24 cellular contexts compared by ENCODE assay signal in genomic region chr19:50293263-50294004, GRCh38. TPM values are rescaled to one million over a fixed set of nuclear protein-coding genes. Genes with fewer than 3 reads are reported as not detected.
"Had no signal": no experiment of that assay in that cellular context is flagged by ENCODE, and none has a peak within 500 bp of the region (broad histone marks: within the 10 kb centered on the region; RNA-seq: fewer than 3 reads in every experiment).

No MANE protein-coding gene starts in this region.

- DNase-seq: activated CD4-positive, alpha-beta memory T cell treated with anti-CD3 and anti-CD28 coated beads for 36 hours; activated CD4-positive, alpha-beta T cell treated with anti-CD3 and anti-CD28 coated beads, Interleukin-2, amount 10 ng/mL, durations not matched to agents 7 days and 5 days; activated CD4-positive, CD25-positive, alpha-beta regulatory T cell; activated CD8-positive, alpha-beta memory T cell treated with anti-CD3 and anti-CD28 coated beads for 24 hours; activated gamma-delta T cell; activated naive CD4-positive, alpha-beta T cell treated with anti-CD3 and anti-CD28 coated beads for 36 hours; activated T-cell treated with anti-CD3 and anti-CD28 coated beads, Interleukin-2, amount 50 U/mL, for 4 hours; amygdala; Karpas-422; MM.1S; NCI-H1105 treated with DMSO at 0.1 percent for 48 hours; NCI-H1436 treated with DMSO at 0.1 percent for 48 hours; NCI-H187; NCI-H2081; NCI-H524; PC-9; SHP77 treated with DMSO at 0.1 percent for 48 hours; T-cell; T-helper 2 cell; T1000 had no signal

- H3K4me3 ChIP-seq: PC-9 had no signal

- H3K4me3 Mint-ChIP-seq: activated CD4-positive, alpha-beta memory T cell treated with anti-CD3 and anti-CD28 coated beads for 36 hours; activated CD4-positive, alpha-beta T cell treated with anti-CD3 and anti-CD28 coated beads, Interleukin-2, amount 10 ng/mL, durations not matched to agents 7 days and 5 days; activated naive CD4-positive, alpha-beta T cell treated with anti-CD3 and anti-CD28 coated beads for 36 hours; activated naive CD8-positive, alpha-beta T cell; activated T-cell treated with anti-CD3 and anti-CD28 coated beads, Interleukin-2, amount 50 U/mL, for 4 hours; brain; central memory CD8-positive, alpha-beta T cell; T-cell had no signal

- H2AFZ ChIP-seq: PC-9 had no signal

- H3K36me3 Mint-ChIP-seq: activated CD4-positive, alpha-beta memory T cell treated with anti-CD3 and anti-CD28 coated beads for 36 hours; activated naive CD8-positive, alpha-beta T cell; T-cell had no signal

- ATAC-seq: activated T-cell treated with anti-CD3 and anti-CD28 coated beads, Interleukin-2, amount 50 U/mL, for 4 hours; T-cell had no signal

- H3K4me2 ChIP-seq: PC-9 had no signal

- H3K27ac ChIP-seq: PC-9 had no signal

- H3K27ac Mint-ChIP-seq: activated CD4-positive, alpha-beta memory T cell treated with anti-CD3 and anti-CD28 coated beads for 36 hours; activated CD4-positive, alpha-beta T cell treated with anti-CD3 and anti-CD28 coated beads, Interleukin-2, amount 10 ng/mL, durations not matched to agents 7 days and 5 days; activated naive CD4-positive, alpha-beta T cell treated with anti-CD3 and anti-CD28 coated beads for 36 hours; activated naive CD8-positive, alpha-beta T cell; brain; T-cell had no signal

- H3K4me1 Mint-ChIP-seq: activated CD4-positive, alpha-beta T cell treated with anti-CD3 and anti-CD28 coated beads, Interleukin-2, amount 10 ng/mL, durations not matched to agents 7 days and 5 days; brain; central memory CD8-positive, alpha-beta T cell; T-cell had no signal

RNA-seq across cellular contexts. Expression of gene KCNC3, which starts 35.7 kb away (rescaled TPM):
- total RNA-seq: astrocyte had no signal
